In the genomic region with DNA sequence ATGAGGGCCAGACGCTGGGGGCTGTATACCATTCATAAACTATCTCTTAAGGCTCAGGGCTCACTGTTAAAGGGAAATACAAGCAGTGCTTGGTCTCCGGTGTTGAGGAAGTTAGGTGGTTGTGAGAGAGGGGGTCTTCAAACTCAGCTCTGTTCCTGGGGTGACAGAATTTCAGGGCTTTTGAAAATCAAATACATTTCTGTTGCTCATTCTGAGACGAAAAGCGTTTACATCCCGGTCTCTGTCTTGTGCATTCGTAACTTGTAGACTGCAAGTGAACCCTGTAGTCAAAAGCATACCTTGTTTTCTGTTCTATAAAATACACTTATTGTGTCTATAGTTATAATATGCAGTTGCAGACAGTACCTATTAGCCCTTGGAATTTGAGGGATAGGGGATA, we compare ENCODE assay signal across 9 cellular contexts. TPM values are rescaled to one million over a fixed set of nuclear protein-coding genes. Genes with fewer than 3 reads are reported as not detected.
DNase-seq lines count a peak whose midpoint lies in the region; ATAC-seq, FAIRE-seq and TF ChIP-seq lines count a peak whose summit lies in the region.
"Had no signal": no experiment of that assay in that cellular context is flagged by ENCODE, and none has a peak within 500 bp of the region (broad histone marks: within the 10 kb centered on the region; RNA-seq: fewer than 3 reads in every experiment).

No MANE protein-coding gene starts in this region.

- no peaks in the 10 kb centered on the region for H3K9me3 Mint-ChIP-seq in activated naive CD4-positive, alpha-beta T cell treated with anti-CD3 and anti-CD28 coated beads, Interleukin-2, amount 50 U/mL, for 24 hours
- H3K9me3 Mint-ChIP-seq in activated naive CD4-positive, alpha-beta T cell treated with anti-CD3 and anti-CD28 coated beads, Interleukin-2, amount 50 U/mL, for 72 hours, result no peaks in the 10 kb centered on the region

- H3K27me3 ChIP-seq in right cardiac atrium (ENCODE audit: control insufficient read depth, insufficient read depth), result no peaks in the 10 kb centered on the region
- H3K27me3 ChIP-seq in tibial artery, result no peaks in the 10 kb centered on the region
- H3K27me3 ChIP-seq: adrenal gland had no signal

- H3K36me3 ChIP-seq in tibial artery, result no peaks in the 10 kb centered on the region
- H3K36me3 ChIP-seq: adrenal gland had no signal

- H3K36me3 Mint-ChIP-seq in activated naive CD4-positive, alpha-beta T cell treated with anti-CD3 and anti-CD28 coated beads, Interleukin-2, amount 50 U/mL, for 24 hours, result no peaks in the 10 kb centered on the region
- H3K36me3 Mint-ChIP-seq in activated naive CD4-positive, alpha-beta T cell treated with anti-CD3 and anti-CD28 coated beads, Interleukin-2, amount 50 U/mL, for 72 hours, result no peaks in the 10 kb centered on the region
- no peaks in the 10 kb centered on the region for H3K36me3 Mint-ChIP-seq in T-helper 17 cell (ENCODE audit: low read depth)

- ATAC-seq in activated naive CD4-positive, alpha-beta T cell treated with anti-CD3 and anti-CD28 coated beads, Interleukin-2, amount 50 U/mL, for 72 hours, result no peak
- ATAC-seq in T-helper 17 cell (no peak), right cardiac atrium (no peak), GM19328 (IDR thresholded peaks at IDR 0.05; ENCODE audit: unreplicated experiment) (no peak), HG03460 (IDR thresholded peaks at IDR 0.05; ENCODE audit: unreplicated experiment) (no peak)

- FAIRE-seq in H54 (lab: Jason Lieb, UNC), result no peak

- H3K27me3 Mint-ChIP-seq in activated naive CD4-positive, alpha-beta T cell treated with anti-CD3 and anti-CD28 coated beads, Interleukin-2, amount 50 U/mL, for 24 hours, result no peaks in the 10 kb centered on the region
- H3K27me3 Mint-ChIP-seq in T-helper 17 cell, result no peaks in the 10 kb centered on the region

- H3K4me1 ChIP-seq in right cardiac atrium (ENCODE audit: control insufficient read depth, insufficient read depth, low read length) (peaks cover 27% of the 10 kb centered on the region), tibial artery (peaks cover 0 to 41% (median 22%) of the 10 kb centered on the region in 4 donors)

- H3K9me3 ChIP-seq in T-helper 17 cell (ENCODE audit: control insufficient read depth, low read length, poor library complexity, severe bottlenecking) (no peaks in the 10 kb centered on the region), right cardiac atrium (ENCODE audit: control insufficient read depth, low read length) (no peaks in the 10 kb centered on the region), tibial artery (no peaks in the 10 kb centered on the region)
- H3K9me3 ChIP-seq: adrenal gland had no signal

- intact Hi-C loops in right cardiac atrium (cut with DNase I), result loop anchor here in 3 of 4 donors (5.0 to 10.0 kb wide), 6 partner anchors 70 to 550 kb away; no protein-coding TSS in a partner anchor
- intact Hi-C loops in tibial artery (cut with DNase I; ENCODE audit: low total_unique reads), result no loop called here

- H3K27ac Mint-ChIP-seq in activated naive CD4-positive, alpha-beta T cell treated with anti-CD3 and anti-CD28 coated beads, Interleukin-2, amount 50 U/mL, for 24 hours, result peak overlapping the region; percentile 57
- peak overlapping the region in 1 of 2 donors; percentile 9 for H3K27ac Mint-ChIP-seq in activated naive CD4-positive, alpha-beta T cell treated with anti-CD3 and anti-CD28 coated beads, Interleukin-2, amount 50 U/mL, for 72 hours
- peak overlapping the region; percentile 94 for H3K27ac Mint-ChIP-seq in T-helper 17 cell

- H3K4me1 Mint-ChIP-seq in activated naive CD4-positive, alpha-beta T cell treated with anti-CD3 and anti-CD28 coated beads, Interleukin-2, amount 50 U/mL, for 24 hours, result peaks cover 74% of the 10 kb centered on the region
- peaks cover 54% of the 10 kb centered on the region for H3K4me1 Mint-ChIP-seq in T-helper 17 cell

- TF ChIP-seq POLR2A in H54 (IDR thresholded peaks at IDR 0.05; ENCODE audit: low read depth, low read length), result no peak

- WGBS in right cardiac atrium, result 60% methylated on average over 6 of the region's 6 CpGs

- H3K4me3 ChIP-seq in right cardiac atrium (ENCODE audit: low read length) (peak overlapping the region; percentile 81), tibial artery (peak overlapping the region; percentile 83 to 84)

- no peak for TF ChIP-seq CTCF in tibial artery (IDR thresholded peaks at IDR 0.05)

- peak overlapping the region; percentile 86 for H3K4me3 Mint-ChIP-seq in activated naive CD4-positive, alpha-beta T cell treated with anti-CD3 and anti-CD28 coated beads, Interleukin-2, amount 50 U/mL, for 24 hours
- H3K4me3 Mint-ChIP-seq in T-helper 17 cell, result peak overlapping the region; percentile 89

- DNase-seq in activated naive CD4-positive, alpha-beta T cell treated with anti-CD3 and anti-CD28 coated beads, Interleukin-2, amount 50 U/mL, for 72 hours (ENCODE audit: low spot score in 2 of 2), result no peak
- DNase-seq in T-helper 17 cell, result no peak
- no peak for DNase-seq in right cardiac atrium
- DNase-seq in tibial artery, result no peak
- DNase-seq in H54 (ENCODE audit: insufficient read length, low spot score), result no peak
- DNase-seq: adrenal gland had no signal

- peak overlapping the region; percentile 82 for H3K27ac ChIP-seq in right cardiac atrium (ENCODE audit: low read length)
- H3K27ac ChIP-seq in tibial artery, result peak overlapping the region; percentile 78 to 84
- H3K27ac ChIP-seq: adrenal gland had no signal

RNA-seq across cellular contexts. Expression of gene SLCO3A1, which starts 1.7 kb away (rescaled TPM):
- total RNA-seq in activated naive CD4-positive, alpha-beta T cell treated with anti-CD3 and anti-CD28 coated beads, Interleukin-2, amount 50 U/mL, for 72 hours, result 1 to 10 TPM; 3.2 to 3.9 TPM
- total RNA-seq in T-helper 17 cell, result 10 to 100 TPM; 55.9 to 65.1 TPM
- 10 to 100 TPM; 37.4 to 52.0 (median 46.2) TPM for total RNA-seq in right cardiac atrium
- polyA plus RNA-seq in right cardiac atrium, result 42.1 TPM

Comparison
In these comparisons a context has a peak if more than half of its experiments do, and no peak if none do; other contexts are left out.
1. RNA of gene SLCO3A1, which starts 1.7 kb away (total RNA-seq): 55.9 to 65.1 TPM in T-helper 17 cell and 37.4 to 52.0 TPM in right cardiac atrium; 3.2 to 3.9 TPM in activated naive CD4-positive, alpha-beta T cell treated with anti-CD3 and anti-CD28 coated beads, Interleukin-2, amount 50 U/mL, for 72 hours; every median in the first group is over 4 times any median in the second.